Comparison of ENCODE assay signal across 12 cellular contexts in genomic region chr17:57286372-57287105, GRCh38. TPM values are rescaled to one million over a fixed set of nuclear protein-coding genes. Genes with fewer than 3 reads are reported as not detected.
DNase-seq lines count a peak whose midpoint lies in the region; FAIRE-seq and TF ChIP-seq lines count a peak whose summit lies in the region.
"Had no signal": no experiment of that assay in that cellular context is flagged by ENCODE, and none has a peak within 500 bp of the region (broad histone marks: within the 10 kb centered on the region; RNA-seq: fewer than 3 reads in every experiment).

No MANE protein-coding gene starts in this region.

- H3K36me3 ChIP-seq in prostate gland (no peaks in the 10 kb centered on the region), small intestine (ENCODE audit: control insufficient read depth in 2 of 2, insufficient read depth in 2 of 2, low read length in 2 of 2) (peaks cover 0 to 2% of the 10 kb centered on the region in 2 donors), uterus (no peaks in the 10 kb centered on the region)

- H3K4me3 ChIP-seq in prostate gland (no peak overlapping the region), small intestine (ENCODE audit: low read depth in 1 of 2, low read length in 2 of 2) (no peak overlapping the region), uterus (no peak overlapping the region)

- intact Hi-C loops in prostate gland (cut with DNase I) (no loop called here), uterus (cut with DNase I; ENCODE audit: low total_unique reads) (no loop called here)

- H3K4me1 ChIP-seq in prostate gland (replicated peaks), result peaks cover 20% of the 10 kb centered on the region
- H3K4me1 ChIP-seq in small intestine (ENCODE audit: control insufficient read depth in 2 of 2, insufficient read depth in 1 of 2, low read depth in 1 of 2, low read length in 1 of 2), result no peaks in the 10 kb centered on the region
- peaks cover 0 to 6% of the 10 kb centered on the region in 2 donors for H3K4me1 ChIP-seq in uterus

- H3K27ac ChIP-seq in caudate nucleus (ENCODE audit: low read depth, low read length) (peak overlapping the region; percentile 68), prostate gland (peak overlapping the region; percentile 22 to 30), small intestine (ENCODE audit: low read depth in 1 of 2, low read length in 1 of 2) (no peak overlapping the region), uterus (no peak overlapping the region)
- H3K27ac ChIP-seq: 22Rv1 had no signal

- no peak for FAIRE-seq in small intestine (lab: Jason Lieb, UNC)
- FAIRE-seq: H54, TTC549 had no signal

- no peaks in the 10 kb centered on the region for H3K9me3 ChIP-seq in prostate gland
- no peaks in the 10 kb centered on the region for H3K9me3 ChIP-seq in small intestine (ENCODE audit: control insufficient read depth, low read depth)
- no peaks in the 10 kb centered on the region for H3K9me3 ChIP-seq in uterus

- DNase-seq in DMS 273 (lab: John Stamatoyannopoulos, UW; ENCODE audit: unreplicated experiment) (peak; percentile 13), DMS 273 treated with DMSO at 0.1 percent for 48 hours (lab: John Stamatoyannopoulos, UW) (no peak), NCI-H146 (lab: John Stamatoyannopoulos, UW) (peak; percentile 85), caudate nucleus (lab: John Stamatoyannopoulos, UW) (peak in 6 of 61 donors; percentile 26 to 55 (median 32)), prostate gland (ENCODE audit: low spot score) (no peak), small intestine (no peak), hepatic stellate cell (ENCODE audit: low spot score) (no peak), uterus (no peak)
- DNase-seq: dermis blood vessel endothelial cell had no signal

- 54% methylated on average over 20 of the region's 20 CpGs for WGBS in prostate gland
- WGBS in small intestine, 3 donors, result 90 to 94% (median 92%) methylated on average over 20 of the region's 20 CpGs

- H3K27me3 ChIP-seq in prostate gland (replicated peaks; ENCODE audit: insufficient read depth), result no peaks in the 10 kb centered on the region
- no peaks in the 10 kb centered on the region for H3K27me3 ChIP-seq in small intestine (ENCODE audit: control insufficient read depth in 2 of 2, insufficient read depth in 2 of 2, low read length in 2 of 2)
- no peaks in the 10 kb centered on the region for H3K27me3 ChIP-seq in uterus

- no peak for TF ChIP-seq CTCF in prostate gland (IDR thresholded peaks at IDR 0.05)
- TF ChIP-seq CTCF in uterus (IDR thresholded peaks at IDR 0.05), result no peak

- TF ChIP-seq POLR2A in prostate gland (IDR thresholded peaks at IDR 0.05), result no peak
- TF ChIP-seq POLR2A in uterus (IDR thresholded peaks at IDR 0.05), result no peak

RNA-seq across cellular contexts. Expression of gene MSI2, which starts 30.2 kb away (rescaled TPM):
- 10 to 100 TPM; 53.1 to 74.0 TPM for total RNA-seq in prostate gland
- 10 to 100 TPM in 1 of 3 donors, 1 to 10 TPM in 2; 5.1 to 15.6 (median 9.6) TPM for polyA plus RNA-seq in small intestine
- 10 to 100 TPM; 13.2 to 60.8 (median 44.5) TPM for total RNA-seq in uterus

Comparison
In these comparisons a context has a peak if more than half of its experiments do, and no peak if none do; other contexts are left out.
1. DNase-seq: peak in DMS 273 (single experiment) and NCI-H146 (single experiment); none in DMS 273 treated with DMSO at 0.1 percent for 48 hours (single experiment), prostate gland (single experiment), small intestine (single experiment), hepatic stellate cell (single experiment) and uterus (0 of 2).
2. H3K27ac ChIP-seq: peak in caudate nucleus (single experiment) and prostate gland (2 of 2); none in small intestine (0 of 2) and uterus (0 of 2).